In the genomic region with DNA sequence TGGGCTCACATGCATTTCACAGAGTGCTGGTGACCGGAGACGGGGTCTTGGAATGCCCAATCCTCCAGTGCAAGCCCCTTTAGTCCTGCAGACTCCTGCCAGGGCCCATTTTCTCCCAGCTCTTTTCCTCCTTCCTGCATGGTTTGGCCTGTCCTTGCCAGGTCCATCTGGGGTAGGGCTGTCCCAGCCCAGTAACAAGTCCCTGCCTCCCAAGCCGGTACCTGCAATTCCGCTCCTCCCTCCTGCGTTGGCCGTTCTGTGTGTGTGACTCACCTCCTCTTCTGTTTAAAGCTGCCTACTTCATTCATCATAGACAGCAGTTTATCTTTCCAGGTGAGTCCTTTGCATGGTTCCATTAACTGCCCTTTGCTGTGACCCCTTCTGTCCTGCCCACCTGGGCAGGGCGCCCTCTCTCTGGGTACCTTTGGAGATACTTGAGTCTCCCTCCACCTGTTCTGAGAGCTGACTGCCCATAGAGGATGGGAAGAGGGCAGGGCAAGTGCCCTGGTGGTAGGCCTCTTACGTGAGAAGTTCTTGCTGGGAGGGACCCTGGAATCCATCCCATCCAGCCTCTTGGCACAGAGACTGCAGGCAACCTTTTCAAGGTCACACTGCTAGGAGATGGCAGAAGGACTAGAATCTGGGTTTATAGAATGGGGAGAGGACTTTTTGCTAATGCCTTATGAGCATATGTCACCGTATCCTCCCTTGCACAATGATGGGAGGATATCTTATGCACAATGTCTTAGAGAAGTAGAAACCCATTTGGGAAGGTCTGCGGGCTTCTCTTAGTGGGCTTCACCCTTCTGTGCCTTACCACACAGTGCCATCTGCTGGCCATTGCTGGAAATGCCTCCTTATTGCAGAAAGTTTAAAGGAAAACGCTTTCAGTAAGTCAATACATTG, we compare ENCODE assay signal across 8 cellular contexts.
DNase-seq lines count a peak whose midpoint lies in the region; ATAC-seq and TF ChIP-seq lines count a peak whose summit lies in the region.

No MANE protein-coding gene starts in this region.

- H3K27ac ChIP-seq in 22Rv1, result no peak overlapping the region

- no peak overlapping the region for H3K4me3 ChIP-seq in GM12875 (ENCODE audit: low read depth, low read length)
- H3K4me3 ChIP-seq in cardiac fibroblast (replicated peaks in 1 of 2; ENCODE audit: low read depth in 2 of 2, low read length in 2 of 2), result no peak overlapping the region

- no peak for ATAC-seq in GM18867 (IDR thresholded peaks at IDR 0.05; ENCODE audit: unreplicated experiment)

- TF ChIP-seq CTCF in 22Rv1 (IDR thresholded peaks at IDR 0.05), result peak; percentile 92
- TF ChIP-seq CTCF in GM12875 (IDR thresholded peaks at IDR 0.05; ENCODE audit: borderline replicate concordance, insufficient read depth, low read depth, low read length), result peak; percentile 82
- TF ChIP-seq CTCF in cardiac fibroblast (IDR thresholded peaks at IDR 0.05; ENCODE audit: low read depth, low read length), result peak; percentile 93

- peak; percentile 49 for DNase-seq in NCI-H2227 treated with DMSO at 0.1 percent for 48 hours (lab: John Stamatoyannopoulos, UW)
- peak; percentile 50 to 83 (median 68) for DNase-seq in activated CD4-positive, CD25-positive, alpha-beta regulatory T cell (lab: John Stamatoyannopoulos, UW)
- DNase-seq in cardiac fibroblast (ENCODE audit: low read depth in 2 of 2), result peak; percentile 88 to 90
- DNase-seq in iris pigment epithelial cell (ENCODE audit: low read depth), result peak; percentile 72
- DNase-seq in stimulated activated CD4-positive, alpha-beta T cell treated with anti-CD3 and anti-CD28 coated beads, Interleukin-1b, Interleukin-23, amount 100 ng/mL, for 1 hour (ENCODE audit: low read depth in 2 of 2), result peak; percentile 53 to 81
